In the genomic region with DNA sequence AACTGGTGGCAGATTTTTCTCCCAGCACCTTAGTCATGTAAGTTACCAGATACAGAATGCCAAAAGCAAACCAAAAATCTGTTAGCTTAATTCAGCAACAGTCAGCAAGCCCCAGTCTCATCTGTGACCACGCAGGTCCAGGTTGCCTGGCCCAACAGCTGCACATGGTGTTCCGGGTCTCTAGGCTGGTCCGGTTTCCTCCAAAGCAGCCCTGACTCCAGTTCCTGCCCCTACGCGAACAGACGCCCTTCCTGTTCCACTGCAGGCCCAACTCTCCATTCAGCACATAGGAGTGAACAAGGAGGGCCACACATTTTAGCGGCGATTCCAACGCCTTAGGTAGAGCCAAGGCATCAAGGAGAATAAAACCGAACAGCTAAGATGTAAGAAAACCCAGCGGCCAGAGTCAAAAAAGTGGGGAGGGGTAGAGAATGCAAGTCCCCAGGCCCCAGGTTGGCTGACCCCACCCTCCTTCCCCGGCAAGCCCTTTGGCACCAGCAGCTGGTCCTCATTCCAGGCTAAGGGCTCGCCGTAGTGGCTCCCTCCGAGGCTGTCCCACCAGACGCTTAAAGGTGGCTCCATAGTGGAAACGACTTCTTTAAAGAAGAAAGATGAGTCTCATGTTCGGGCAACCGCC, we compare ENCODE assay signal across 8 cellular contexts. TPM values are rescaled to one million over a fixed set of nuclear protein-coding genes. Genes with fewer than 3 reads are reported as not detected.
DNase-seq lines count a peak whose midpoint lies in the region; ATAC-seq and TF ChIP-seq lines count a peak whose summit lies in the region.

No MANE protein-coding gene starts in this region.

- no peak overlapping the region for H2BK5ac ChIP-seq in mesenchymal stem cell (ENCODE audit: low read depth, low read length, poor library complexity, severe bottlenecking)

- 44% methylated on average over 19 of the region's 19 CpGs for WGBS in HUES64
- WGBS in mesenchymal stem cell, result 38% methylated on average over 19 of the region's 19 CpGs

- CTCF ChIA-PET in MCF 10A (lab: Yijun Ruan, JAX), result interaction anchor here (0.6 to 0.7 kb wide), 2 partner anchors 44 to 215 kb away, joined by 3 to 7 read pairs; no protein-coding TSS in a partner anchor

- no peak for DNase-seq in MCF 10A (ENCODE audit: unreplicated experiment)
- DNase-seq in mesenchymal stem cell, result peak; percentile 38
- no peak for DNase-seq in NCI-H524 (lab: John Stamatoyannopoulos, UW)
- DNase-seq in epidermal melanocyte (ENCODE audit: insufficient read length, low spot score), result no peak

- H3K4ac ChIP-seq in mesenchymal stem cell (ENCODE audit: low read depth in 1 of 2, low read length in 2 of 2), result peak overlapping the region in 1 of 2 experiments; percentile 40

- H3K4me1 ChIP-seq in HUES64 (ENCODE audit: insufficient read depth, low read length) (peaks cover 11% of the 10 kb centered on the region), mesenchymal stem cell (ENCODE audit: control insufficient read depth, insufficient read depth, low read depth, low read length) (peaks cover 36% of the 10 kb centered on the region)

- H3K9ac ChIP-seq in HUES64 (ENCODE audit: low read depth, low read length) (peak overlapping the region; percentile 74), mesenchymal stem cell (ENCODE audit: low read length) (peak overlapping the region; percentile 84)

- H3K9me3 Mint-ChIP-seq in MCF 10A (ENCODE audit: unreplicated experiment), result no peaks in the 10 kb centered on the region

- H2BK15ac ChIP-seq in mesenchymal stem cell (ENCODE audit: low read depth, poor library complexity, severe bottlenecking), result no peak overlapping the region

- H3K14ac ChIP-seq in mesenchymal stem cell (ENCODE audit: low read length in 2 of 2), result peak overlapping the region in 1 of 2 experiments; percentile 87

- peak overlapping the region; percentile 39 for H3K27ac Mint-ChIP-seq in MCF 10A (ENCODE audit: low read depth, unreplicated experiment)

- peak overlapping the region; percentile 87 for H3K4me3 ChIP-seq in HUES64 (ENCODE audit: low read length)
- peak overlapping the region; percentile 80 to 85 for H3K4me3 ChIP-seq in mesenchymal stem cell (ENCODE audit: insufficient read depth in 1 of 2, low read depth in 1 of 2, low read length in 2 of 2)

- POLR2A ChIA-PET in MCF 10A (lab: Yijun Ruan, JAX), result interaction anchor here (0.6 to 1.3 kb wide), 6 partner anchors 21 to 288 kb away, joined by 3 to 7 read pairs (median 3); a partner anchor contains a TSS

- peaks cover 10% of the 10 kb centered on the region; the same call in 1 of the 2 replicates for H3K36me3 ChIP-seq in HUES64 (ENCODE audit: insufficient read depth, low read length)
- H3K36me3 ChIP-seq in mesenchymal stem cell (ENCODE audit: control insufficient read depth in 1 of 2, insufficient read depth in 2 of 2, low read depth in 1 of 2, low read length in 2 of 2), result peaks cover 11 to 27% of the 10 kb centered on the region in 2 experiments

- H3K79me1 ChIP-seq in mesenchymal stem cell (replicated peaks; ENCODE audit: low read length, poor library complexity, severe bottlenecking), result peaks cover 25% of the 10 kb centered on the region

- no TSS peak for BruUV-seq in MCF 10A (replicated peaks; lab: Mats Ljungman, UMichigan)

- H4K91ac ChIP-seq in mesenchymal stem cell (ENCODE audit: low read length), result no peak overlapping the region

- peaks cover 6% of the 10 kb centered on the region for H3K36me3 Mint-ChIP-seq in MCF 10A (ENCODE audit: insufficient read depth, unreplicated experiment)

- H4K8ac ChIP-seq in mesenchymal stem cell (ENCODE audit: low read length), result no peak overlapping the region

- peak overlapping the region in 1 of 2 experiments; percentile 60 for H3K18ac ChIP-seq in mesenchymal stem cell (ENCODE audit: low read depth in 1 of 2, low read length in 2 of 2)

- H3K4me2 ChIP-seq in mesenchymal stem cell (ENCODE audit: low read length, poor library complexity, severe bottlenecking), result peak overlapping the region; percentile 93

- H2AK5ac ChIP-seq in mesenchymal stem cell (ENCODE audit: low read length, severe bottlenecking), result no peak overlapping the region

- peak overlapping the region; percentile 87 for H3K4me3 Mint-ChIP-seq in MCF 10A (ENCODE audit: unreplicated experiment)

- H3K27ac ChIP-seq in 22Rv1, result peak overlapping the region; percentile 68; the same call in 1 of the 2 replicates
- no peak overlapping the region for H3K27ac ChIP-seq in HUES64 (ENCODE audit: low read depth, low read length)
- H3K27ac ChIP-seq in mesenchymal stem cell (ENCODE audit: low read length, poor library complexity, severe bottlenecking), result no peak overlapping the region

- no peak overlapping the region for H3K23ac ChIP-seq in mesenchymal stem cell (ENCODE audit: low read length in 2 of 2)

- TF ChIP-seq CTCF in 22Rv1 (IDR thresholded peaks at IDR 0.05) (no peak), MCF 10A (IDR thresholded peaks at IDR 0.05; ENCODE audit: unreplicated experiment) (no peak)

- intact Hi-C loops in MCF 10A (cut with micrococcal nuclease), result no loop called here

- ATAC-seq in GM18517 (IDR thresholded peaks at IDR 0.05; ENCODE audit: unreplicated experiment) (no peak), HG02798 (IDR thresholded peaks at IDR 0.05; ENCODE audit: poor library complexity, unreplicated experiment) (no peak)

- H2BK120ac ChIP-seq in mesenchymal stem cell (ENCODE audit: low read depth, low read length), result no peak overlapping the region

- peaks cover 13% of the 10 kb centered on the region for H3K4me1 Mint-ChIP-seq in MCF 10A (ENCODE audit: insufficient read depth, unreplicated experiment)

- H3K27me3 ChIP-seq in HUES64 (ENCODE audit: insufficient read depth, low read length) (peaks cover 7% of the 10 kb centered on the region), mesenchymal stem cell (ENCODE audit: control insufficient read depth in 1 of 2, insufficient read depth in 1 of 2, low read length in 2 of 2) (no peaks in the 10 kb centered on the region)

- no peak overlapping the region for H2AFZ ChIP-seq in mesenchymal stem cell (ENCODE audit: low read depth, low read length)

- no peak overlapping the region for H2BK12ac ChIP-seq in mesenchymal stem cell (ENCODE audit: low read length in 2 of 2)

- no peaks in the 10 kb centered on the region for H3K27me3 Mint-ChIP-seq in MCF 10A (ENCODE audit: insufficient read depth, unreplicated experiment)

- H3K9me3 ChIP-seq in HUES64 (ENCODE audit: insufficient read depth, low read depth, low read length), result no peaks in the 10 kb centered on the region
- no peaks in the 10 kb centered on the region for H3K9me3 ChIP-seq in mesenchymal stem cell (ENCODE audit: control insufficient read depth, low read length)

RNA-seq across cellular contexts. Expression of a gene that starts 1.5 kb away (rescaled TPM):
- polyA plus RNA-seq in HUES64 (2013, experiment 1 of 2), result 134 TPM
- polyA plus RNA-seq in HUES64 (2013, experiment 2 of 2), result 157 TPM
- 102 and 117 TPM in 2 replicates for total RNA-seq in MCF 10A (2022)
- polyA plus RNA-seq in mesenchymal stem cell (2013, experiment 1 of 2), result 86.3 TPM
- polyA plus RNA-seq in mesenchymal stem cell (2013, experiment 2 of 2), result 82.9 TPM

RNA-seq across cellular contexts. Expression of a gene that starts 51.6 kb away (rescaled TPM):
- polyA plus RNA-seq in HUES64 (2013, experiment 1 of 2), result 25.6 TPM
- 24.5 TPM for polyA plus RNA-seq in HUES64 (2013, experiment 2 of 2)
- 15.5 and 18.6 TPM in 2 replicates for total RNA-seq in MCF 10A (2022)
- 16.6 TPM for polyA plus RNA-seq in mesenchymal stem cell (2013, experiment 1 of 2)
- polyA plus RNA-seq in mesenchymal stem cell (2013, experiment 2 of 2), result 17.5 TPM
